Comparison of ENCODE assay signal across 9 cellular contexts in genomic region chr4:5888222-5888701, GRCh38. TPM values are rescaled to one million over a fixed set of nuclear protein-coding genes. Genes with fewer than 3 reads are reported as not detected.
A peak's percentile ranks its signal among the peaks of the same experiment; 100 is the strongest.
DNase-seq lines count a peak whose midpoint lies in the region; ATAC-seq, FAIRE-seq and TF ChIP-seq lines count a peak whose summit lies in the region.
"Had no signal": no experiment of that assay in that cellular context is flagged by ENCODE, and none has a peak within 500 bp of the region (broad histone marks: within the 10 kb centered on the region; RNA-seq: fewer than 3 reads in every experiment).

No MANE protein-coding gene starts in this region.

- H3K4me3 Mint-ChIP-seq in nephron: peak overlapping the region; percentile 30 to 89 (median 78)
- H3K4me3 Mint-ChIP-seq in activated T-helper 17 cell treated with anti-CD3 and anti-CD28 coated beads, Interleukin-2, amount 50 U/mL, for 72 hours: no peak overlapping the region

- H3K27me3 Mint-ChIP-seq in nephron (ENCODE audit: low read depth): peaks cover 75% of the 10 kb centered on the region
- H3K27me3 Mint-ChIP-seq in activated T-helper 17 cell treated with anti-CD3 and anti-CD28 coated beads, Interleukin-2, amount 50 U/mL, for 72 hours: peaks cover 49% of the 10 kb centered on the region

- no peaks in the 10 kb centered on the region for H3K36me3 ChIP-seq in ACC112 (ENCODE audit: insufficient read depth, low read length)

- H3K27me3 ChIP-seq in ACC112 (ENCODE audit: insufficient read depth, low read length): peaks cover 91% of the 10 kb centered on the region

- TF ChIP-seq CTCF in coronary artery (IDR thresholded peaks at IDR 0.05) (no peak), nephron (IDR thresholded peaks at IDR 0.05; ENCODE audit: unreplicated experiment in 3 of 3) (no peak)

- H3K79me2 ChIP-seq in ACC112 (ENCODE audit: control insufficient read depth, insufficient read depth, low read length, unreplicated experiment): no peaks in the 10 kb centered on the region

- no peak for ATAC-seq in GM19455 (IDR thresholded peaks at IDR 0.05; ENCODE audit: unreplicated experiment)
- no peak for ATAC-seq in activated T-helper 17 cell treated with anti-CD3 and anti-CD28 coated beads, Interleukin-2, amount 50 U/mL, for 72 hours (replicated peaks)

- no peak for FAIRE-seq in H54 (lab: Jason Lieb, UNC)

- no peak for TF ChIP-seq POLR2A in H54 (IDR thresholded peaks at IDR 0.05; ENCODE audit: low read depth, low read length)

- DNase-seq in NCI-H146 treated with DMSO at 0.1 percent for 48 hours (lab: John Stamatoyannopoulos, UW; ENCODE audit: unreplicated experiment) (peak; percentile 60), coronary artery (ENCODE audit: low spot score) (no peak), H54 (ENCODE audit: insufficient read length, low spot score) (no peak)
- no peak for DNase-seq in stimulated activated CD4-positive, alpha-beta T cell treated with anti-CD3 and anti-CD28 coated beads, Interleukin-1b, Interleukin-23, amount 100 ng/mL, for 48 hours
- DNase-seq: activated CD8-positive, alpha-beta memory T cell treated with anti-CD3 and anti-CD28 coated beads, Interleukin-2, amount 50 U/mL, for 48 hours had no signal

- no peak overlapping the region for H2AFZ ChIP-seq in ACC112 (ENCODE audit: low read length, unreplicated experiment)

- H3K4me1 Mint-ChIP-seq in nephron: peaks cover 40% of the 10 kb centered on the region
- peaks cover 4% of the 10 kb centered on the region for H3K4me1 Mint-ChIP-seq in activated T-helper 17 cell treated with anti-CD3 and anti-CD28 coated beads, Interleukin-2, amount 50 U/mL, for 72 hours

- H3K4me3 ChIP-seq in ACC112 (ENCODE audit: low read depth, low read length) (peak overlapping the region; percentile 45; the same call in 1 of the 2 replicates), coronary artery (peak overlapping the region; percentile 63)

- no peak overlapping the region for H3K27ac ChIP-seq in ACC112 (ENCODE audit: low read depth, low read length)
- no peak overlapping the region for H3K27ac ChIP-seq in coronary artery

- peaks cover 4% of the 10 kb centered on the region for H3K9me3 Mint-ChIP-seq in nephron
- H3K9me3 Mint-ChIP-seq in activated T-helper 17 cell treated with anti-CD3 and anti-CD28 coated beads, Interleukin-2, amount 50 U/mL, for 72 hours: no peaks in the 10 kb centered on the region

- H3K27ac Mint-ChIP-seq in nephron: no peak overlapping the region
- no peak overlapping the region for H3K27ac Mint-ChIP-seq in activated T-helper 17 cell treated with anti-CD3 and anti-CD28 coated beads, Interleukin-2, amount 50 U/mL, for 72 hours

- H3K4me1 ChIP-seq in ACC112 (ENCODE audit: control insufficient read depth, insufficient read depth, low read length, unreplicated experiment): no peaks in the 10 kb centered on the region

- no peaks in the 10 kb centered on the region for H3K36me3 Mint-ChIP-seq in nephron (ENCODE audit: low read depth)
- H3K36me3 Mint-ChIP-seq in activated T-helper 17 cell treated with anti-CD3 and anti-CD28 coated beads, Interleukin-2, amount 50 U/mL, for 72 hours (ENCODE audit: low read depth): peaks cover 5% of the 10 kb centered on the region

RNA-seq across cellular contexts. Expression of gene CRMP1, which starts 4.6 kb away (rescaled TPM):
- total RNA-seq in activated T-helper 17 cell treated with anti-CD3 and anti-CD28 coated beads, Interleukin-2, amount 50 U/mL, for 72 hours: not detected
